ENCODE assay signal across 8 cellular contexts in genomic region chr9:128419061-128419925, GRCh38. TPM values are rescaled to one million over a fixed set of nuclear protein-coding genes. Genes with fewer than 3 reads are reported as not detected.
DNase-seq lines count a peak whose midpoint lies in the region; ATAC-seq, FAIRE-seq and TF ChIP-seq lines count a peak whose summit lies in the region.

No MANE protein-coding gene starts in this region.

- H3K9me3 Mint-ChIP-seq in osteocyte (ENCODE audit: unreplicated experiment), result no peaks in the 10 kb centered on the region

- peak overlapping the region; percentile 78 for H3K4me3 ChIP-seq in coronary artery

- no peaks in the 10 kb centered on the region for H3K36me3 Mint-ChIP-seq in osteocyte (ENCODE audit: unreplicated experiment)

- no peak for FAIRE-seq in D721Med (lab: Jason Lieb, UNC)

- no peak for ATAC-seq in GM19395 (IDR thresholded peaks at IDR 0.05; ENCODE audit: unreplicated experiment)

- peak overlapping the region; percentile 41 for H3K27ac Mint-ChIP-seq in osteocyte (ENCODE audit: unreplicated experiment)

- TF ChIP-seq CTCF in coronary artery (IDR thresholded peaks at IDR 0.05) (no peak), osteocyte (IDR thresholded peaks at IDR 0.05) (no peak), D721Med (IDR thresholded peaks at IDR 0.05; ENCODE audit: insufficient read depth, missing control alignments) (no peak)

- H3K27me3 Mint-ChIP-seq in osteocyte (ENCODE audit: unreplicated experiment), result peaks cover 25% of the 10 kb centered on the region

- peaks cover 18% of the 10 kb centered on the region for H3K4me1 Mint-ChIP-seq in osteocyte (ENCODE audit: unreplicated experiment)

- H3K27ac ChIP-seq in coronary artery, result no peak overlapping the region

- peak overlapping the region; percentile 71 for H3K4me3 Mint-ChIP-seq in osteocyte (ENCODE audit: unreplicated experiment)

- DNase-seq in NCI-H1417 (lab: John Stamatoyannopoulos, UW) (peak; percentile 48 to 77 (median 69)), NCI-H1417 treated with DMSO at 0.1 percent for 48 hours (lab: John Stamatoyannopoulos, UW) (no peak), NCI-H510A treated with DMSO at 0.1 percent for 48 hours (lab: John Stamatoyannopoulos, UW) (peak; percentile 31), coronary artery (ENCODE audit: low spot score) (no peak), osteocyte (ENCODE audit: extremely low spot score, unreplicated experiment) (no peak), NOMO-1 treated with DMSO at 0.1 percent for 48 hours (lab: John Stamatoyannopoulos, UW; ENCODE audit: unreplicated experiment) (no peak), D721Med (ENCODE audit: insufficient read length, low spot score) (no peak)

RNA-seq across cellular contexts. Expression of gene CERCAM, which starts 1.4 kb away (rescaled TPM):
- 128 and 132 TPM in 2 replicates for total RNA-seq in osteocyte

RNA-seq across cellular contexts. Expression of gene ODF2, which starts 36.5 kb away (rescaled TPM):
- total RNA-seq in osteocyte, result 37.7 and 40.5 TPM in 2 replicates

RNA-seq across cellular contexts. Expression of gene URM1, which starts 48.1 kb away (rescaled TPM):
- total RNA-seq in osteocyte, result 57.0 and 62.0 TPM in 2 replicates

Comparison
In these comparisons a context has a peak if more than half of its experiments do, and no peak if none do; other contexts are left out.
1. DNase-seq: peak in NCI-H1417 (3 of 3) and NCI-H510A treated with DMSO at 0.1 percent for 48 hours (single experiment); none in NCI-H1417 treated with DMSO at 0.1 percent for 48 hours (single experiment), coronary artery (single experiment), osteocyte (single experiment), NOMO-1 treated with DMSO at 0.1 percent for 48 hours (single experiment) and D721Med (single experiment).